15 cellular contexts compared by ENCODE assay signal in the genomic region with DNA sequence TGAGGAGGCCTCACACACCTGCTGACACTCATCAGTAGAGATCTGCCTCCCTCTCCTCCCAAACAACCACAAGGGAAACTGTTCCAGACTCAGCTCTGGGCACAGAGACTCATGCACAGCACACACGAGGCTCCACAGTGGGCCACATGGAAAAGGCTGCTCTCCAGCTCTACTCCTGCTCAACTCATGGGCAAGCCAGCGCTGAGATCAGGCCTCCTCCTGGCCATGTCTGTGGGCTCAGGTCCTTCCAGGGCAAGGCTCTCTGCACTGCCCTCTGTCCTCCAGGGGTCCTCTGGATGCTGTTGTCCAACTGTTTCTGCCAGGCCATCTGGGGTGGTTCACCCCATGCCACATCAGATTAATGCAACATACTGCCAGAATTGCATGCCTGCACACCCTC. TPM values are rescaled to one million over a fixed set of nuclear protein-coding genes. Genes with fewer than 3 reads are reported as not detected.
A peak's percentile ranks its signal among the peaks of the same experiment; 100 is the strongest.
DNase-seq lines count a peak whose midpoint lies in the region; ATAC-seq, FAIRE-seq and TF ChIP-seq lines count a peak whose summit lies in the region.
"Had no signal": no experiment of that assay in that cellular context is flagged by ENCODE, and none has a peak within 500 bp of the region (broad histone marks: within the 10 kb centered on the region; RNA-seq: fewer than 3 reads in every experiment).

No MANE protein-coding gene starts in this region.

- WGBS in hepatocyte (ENCODE audit: low lambda C conversion rate, missing lambda C conversion rate) = 77% methylated on average over 2 of the region's 2 CpGs
- WGBS in small intestine, 3 donors = 59 to 75% (median 60%) methylated on average over 2 of the region's 2 CpGs

- H2AFZ ChIP-seq in hepatocyte = no peak overlapping the region
- H2AFZ ChIP-seq: PC-9 had no signal

- ATAC-seq in Panc1 (peak; percentile 42; the same call in 1 of the 2 replicates), GM21423 (IDR thresholded peaks at IDR 0.05; ENCODE audit: unreplicated experiment) (no peak), HG03139 (IDR thresholded peaks at IDR 0.05; ENCODE audit: unreplicated experiment) (no peak), lower lobe of right lung (no peak)
- ATAC-seq: K562 had no signal

- no peak for TF ChIP-seq CTCF in Panc1 (IDR thresholded peaks at IDR 0.05)
- no peak for TF ChIP-seq CTCF in hepatocyte (IDR thresholded peaks at IDR 0.05; ENCODE audit: poor library complexity)
- no peak for TF ChIP-seq CTCF in lower lobe of right lung (IDR thresholded peaks at IDR 0.05)

- BruUV-seq in Panc1 (replicated peaks; lab: Mats Ljungman, UMichigan) = no TSS peak

- DNase-seq in Panc1 (ENCODE audit: low read depth, low spot score) = no peak
- no peak for DNase-seq in hepatocyte (ENCODE audit: low spot score)
- no peak for DNase-seq in small intestine
- DNase-seq in mucosa of gallbladder (ENCODE audit: low spot score) = no peak
- DNase-seq in lower lobe of right lung = no peak
- DNase-seq: BE2C; CD4-positive, alpha-beta T cell; DMS53; HCEC 1CT; NCI-H1048; NCI-H2081 treated with DMSO at 0.1 percent for 48 hours; PC-9 had no signal

- no peaks in the 10 kb centered on the region for H3K9me2 ChIP-seq in hepatocyte (replicated peaks; ENCODE audit: insufficient read depth)

- H3K4me3 ChIP-seq in Panc1 (ENCODE audit: low read depth in 2 of 2, low read length in 2 of 2) (no peak overlapping the region), hepatocyte (no peak overlapping the region), small intestine (ENCODE audit: low read depth in 1 of 2, low read length in 2 of 2) (no peak overlapping the region), lower lobe of right lung (no peak overlapping the region)
- H3K4me3 ChIP-seq: K562, PC-9 had no signal

- CTCF ChIA-PET in Panc1 (lab: Charles Lee) = no interaction called here

- no peak for FAIRE-seq in small intestine (lab: Jason Lieb, UNC)
- FAIRE-seq: K562 had no signal

- no peaks in the 10 kb centered on the region for H4K20me1 ChIP-seq in hepatocyte (ENCODE audit: insufficient read depth, poor library complexity, severe bottlenecking)

- POLR2A ChIA-PET in Panc1 (lab: Charles Lee) = no interaction called here

- in situ Hi-C loops in Panc1 (cut with HindIII; ENCODE audit: low pct_unique_long_range_greater_than_20kb, low sequenced_read_pairs) = no loop called here

- no peaks in the 10 kb centered on the region for H3K27me3 ChIP-seq in Panc1 (ENCODE audit: control insufficient read depth, insufficient read depth, low read length)
- H3K27me3 ChIP-seq in hepatocyte = no peaks in the 10 kb centered on the region
- no peaks in the 10 kb centered on the region for H3K27me3 ChIP-seq in small intestine (ENCODE audit: control insufficient read depth in 2 of 2, insufficient read depth in 2 of 2, low read length in 2 of 2)
- no peaks in the 10 kb centered on the region for H3K27me3 ChIP-seq in lower lobe of right lung (ENCODE audit: low read depth)
- H3K27me3 ChIP-seq: BE2C had no signal

- intact Hi-C loops in Panc1 (cut with micrococcal nuclease; ENCODE audit: unreplicated experiment) = no loop called here
- intact Hi-C loops in lower lobe of right lung (cut with DNase I) = no loop called here

- H3K27ac ChIP-seq in Panc1 (ENCODE audit: low read length) (no peak overlapping the region), hepatocyte (peak overlapping the region; percentile 79), small intestine (ENCODE audit: low read depth in 1 of 2, low read length in 1 of 2) (peak overlapping the region; percentile 73 to 92), lower lobe of right lung (no peak overlapping the region)
- H3K27ac ChIP-seq: PC-9 had no signal

- H3K9me3 ChIP-seq in Panc1 (ENCODE audit: control insufficient read depth, insufficient read depth, low read depth, low read length) (no peaks in the 10 kb centered on the region), hepatocyte (ENCODE audit: low read depth) (no peaks in the 10 kb centered on the region), small intestine (ENCODE audit: control insufficient read depth, low read depth) (no peaks in the 10 kb centered on the region), lower lobe of right lung (no peaks in the 10 kb centered on the region)
- H3K9me3 ChIP-seq: BE2C had no signal

- H3K4me2 ChIP-seq in hepatocyte = no peak overlapping the region
- H3K4me2 ChIP-seq: PC-9 had no signal

- H3K36me3 ChIP-seq in Panc1 (ENCODE audit: control insufficient read depth, insufficient read depth, low read length) (no peaks in the 10 kb centered on the region), hepatocyte (replicated peaks; ENCODE audit: insufficient read depth, low read depth) (no peaks in the 10 kb centered on the region), small intestine (ENCODE audit: control insufficient read depth in 2 of 2, insufficient read depth in 2 of 2, low read length in 2 of 2) (no peaks in the 10 kb centered on the region), lower lobe of right lung (no peaks in the 10 kb centered on the region)
- H3K36me3 ChIP-seq: BE2C had no signal

- H3K4me1 ChIP-seq in Panc1 (ENCODE audit: control insufficient read depth, insufficient read depth, low read length) = no peaks in the 10 kb centered on the region
- H3K4me1 ChIP-seq in hepatocyte (ENCODE audit: insufficient read depth) = peaks cover 25% of the 10 kb centered on the region
- peaks cover 6 to 13% of the 10 kb centered on the region in 2 donors for H3K4me1 ChIP-seq in small intestine (ENCODE audit: control insufficient read depth in 2 of 2, insufficient read depth in 1 of 2, low read depth in 1 of 2, low read length in 1 of 2)
- H3K4me1 ChIP-seq in lower lobe of right lung = peaks cover 9% of the 10 kb centered on the region

- peaks cover 62% of the 10 kb centered on the region for H3K79me2 ChIP-seq in hepatocyte

RNA-seq across cellular contexts. Expression of a gene that starts 46.0 kb away (rescaled TPM):
- total RNA-seq in Panc1 (2021; ENCODE audit: unreplicated experiment) (11.6 TPM), hepatocyte (25.4 and 35.6 TPM in 2 replicates), mucosa of gallbladder (60.9 TPM), lower lobe of right lung (44.0 TPM)
- polyA plus RNA-seq in Panc1 (2012; ENCODE audit: insufficient read length) = 16.7 TPM
- polyA plus RNA-seq in hepatocyte (16.7 and 18.2 TPM in 2 replicates), small intestine (10 to 100 TPM; 28.1 to 69.3 (median 52.1) TPM)

Comparison
In these comparisons a context has a peak if more than half of its experiments do, and no peak if none do; other contexts are left out.
1. H3K27ac ChIP-seq: peak in hepatocyte (single experiment) and small intestine (2 of 2); none in Panc1 (single experiment) and lower lobe of right lung (single experiment).